In the genomic region with DNA sequence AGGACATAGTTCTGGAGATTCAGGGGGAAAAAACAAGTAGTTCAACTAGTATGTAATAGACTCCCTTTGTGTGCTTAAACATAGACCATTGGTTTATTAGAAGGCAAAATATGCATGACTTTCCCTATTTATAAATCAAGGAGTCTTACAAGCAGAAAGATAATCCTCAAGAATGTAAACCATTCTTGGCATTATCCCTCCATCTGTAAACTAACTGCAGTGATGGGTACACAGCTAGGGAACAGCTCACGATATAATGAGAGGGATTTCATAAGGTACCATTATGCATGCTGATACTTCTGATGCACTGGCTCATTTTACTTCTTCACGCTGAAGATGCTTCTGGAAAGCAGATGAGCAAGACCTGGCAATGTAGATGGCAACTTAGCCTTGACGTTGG, we compare ENCODE assay signal across 1 cellular context.
TF ChIP-seq lines count a peak whose summit lies in the region.

No MANE protein-coding gene starts in this region.

TF ChIP-seq in H1, 55 proteins besides CTCF, POLR2A, EP300 and RAD21:
- TF ChIP-seq CHD1 (IDR thresholded peaks at IDR 0.05; ENCODE audit: low read depth, low read length) (no peak), SP2 (IDR thresholded peaks at IDR 0.05; ENCODE audit: low read length) (no peak), RBBP5 (IDR thresholded peaks at IDR 0.05; ENCODE audit: borderline replicate concordance, low read depth, low read length) (no peak), SRF (IDR thresholded peaks at IDR 0.05; ENCODE audit: low read depth, low read length) (no peak), SIRT6 (IDR thresholded peaks at IDR 0.05; ENCODE audit: low read length) (no peak), SP4 (IDR thresholded peaks at IDR 0.05; ENCODE audit: low read length) (no peak), NANOG (IDR thresholded peaks at IDR 0.05; ENCODE audit: insufficient read depth, low read depth, low read length, poor library complexity, severe bottlenecking) (no peak), EZH2 (IDR thresholded peaks at IDR 0.05; ENCODE audit: low read depth, low read length, severe bottlenecking) (no peak), CBX5 (IDR thresholded peaks at IDR 0.05; ENCODE audit: low read depth, low read length) (no peak), JUN (IDR thresholded peaks at IDR 0.05; ENCODE audit: low read depth, low read length) (no peak), FOSL1 (IDR thresholded peaks at IDR 0.05; ENCODE audit: insufficient read depth, low read depth, low read length) (no peak), RXRA (IDR thresholded peaks at IDR 0.05; ENCODE audit: insufficient read depth, low read depth, low read length) (no peak), PHF8 (conservative IDR thresholded peaks at IDR 0.05; ENCODE audit: low read depth, low read length) (no peak), HDAC2 (IDR thresholded peaks at IDR 0.05; ENCODE audit: borderline replicate concordance in 1 of 2, low read depth in 2 of 2, low read length in 2 of 2) (no peak), CHD2 (IDR thresholded peaks at IDR 0.05; ENCODE audit: low read length) (no peak), BRCA1 (IDR thresholded peaks at IDR 0.05; ENCODE audit: low read depth, low read length) (no peak), CHD7 (IDR thresholded peaks at IDR 0.05; ENCODE audit: insufficient replicate concordance, low read length) (no peak), CBX8 (IDR thresholded peaks at IDR 0.05; ENCODE audit: borderline replicate concordance, low read depth, low read length) (no peak), POLR2AphosphoS5 (IDR thresholded peaks at IDR 0.05; ENCODE audit: low read depth, low read length) (no peak)
- TF ChIP-seq, protein P1, sequence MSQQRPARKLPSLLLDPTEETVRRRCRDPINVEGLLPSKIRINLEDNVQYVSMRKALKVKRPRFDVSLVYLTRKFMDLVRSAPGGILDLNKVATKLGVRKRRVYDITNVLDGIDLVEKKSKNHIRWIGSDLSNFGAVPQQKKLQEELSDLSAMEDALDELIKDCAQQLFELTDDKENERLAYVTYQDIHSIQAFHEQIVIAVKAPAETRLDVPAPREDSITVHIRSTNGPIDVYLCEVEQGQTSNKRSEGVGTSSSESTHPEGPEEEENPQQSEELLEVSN (IDR thresholded peaks at IDR 0.05), result no peak
